28 cellular contexts compared by ENCODE assay signal in the genomic region with DNA sequence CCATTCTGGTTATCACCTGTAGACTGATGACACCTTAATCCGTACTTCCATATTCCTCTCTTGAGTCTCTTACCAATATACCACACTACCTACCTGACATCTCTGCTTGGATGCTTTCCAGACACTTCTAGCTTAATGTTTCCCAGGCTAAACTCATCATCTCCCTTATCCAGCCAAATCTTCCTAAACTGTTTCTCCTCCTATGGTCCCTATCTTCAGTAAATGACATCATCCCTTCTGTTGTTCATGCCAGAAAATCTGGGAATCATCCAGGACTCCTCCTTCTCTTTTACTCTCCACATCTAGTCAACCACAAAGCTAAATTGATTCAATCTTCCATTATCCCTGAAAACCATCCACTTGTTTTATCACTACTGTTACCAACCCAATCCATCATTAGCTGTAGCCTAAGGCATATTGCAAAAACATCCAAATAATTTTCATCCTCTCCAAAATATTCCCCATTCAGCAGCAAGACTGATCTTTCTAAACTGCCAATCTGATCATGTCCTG.
"Had no signal": no experiment of that assay in that cellular context is flagged by ENCODE, and none has a peak within 500 bp of the region (broad histone marks: within the 10 kb centered on the region; RNA-seq: fewer than 3 reads in every experiment).

No MANE protein-coding gene starts in this region.

- H3K4me1 Mint-ChIP-seq: immature natural killer cell; naive thymus-derived CD8-positive, alpha-beta T cell; nephron; neural crest cell; stimulated activated effector memory CD8-positive, alpha-beta T cell treated with anti-CD3 and anti-CD28 coated beads, Interleukin-12 subunit alpha, Interleukin-12 subunit beta, amount 100 ng/mL, for 72 hours had no signal

- H3K27ac Mint-ChIP-seq: immature natural killer cell; naive thymus-derived CD8-positive, alpha-beta T cell; nephron; stimulated activated effector memory CD8-positive, alpha-beta T cell treated with anti-CD3 and anti-CD28 coated beads, Interleukin-12 subunit alpha, Interleukin-12 subunit beta, amount 100 ng/mL, for 72 hours; stimulated activated naive CD8-positive, alpha-beta T cell treated with anti-CD3 and anti-CD28 coated beads, Interleukin-15, Interleukin-2, amounts not matched to agents 100 ng/mL and 50 ng/mL, for 24 hours had no signal

- H3K4me3 Mint-ChIP-seq: immature natural killer cell; naive thymus-derived CD8-positive, alpha-beta T cell; nephron; neural crest cell; stimulated activated effector memory CD8-positive, alpha-beta T cell treated with anti-CD3 and anti-CD28 coated beads, Interleukin-12 subunit alpha, Interleukin-12 subunit beta, amount 100 ng/mL, for 72 hours; stimulated activated naive CD8-positive, alpha-beta T cell treated with anti-CD3 and anti-CD28 coated beads, Interleukin-15, Interleukin-2, amounts not matched to agents 100 ng/mL and 50 ng/mL, for 24 hours had no signal

- H3K36me3 Mint-ChIP-seq: stimulated activated effector memory CD8-positive, alpha-beta T cell treated with anti-CD3 and anti-CD28 coated beads, Interleukin-12 subunit alpha, Interleukin-12 subunit beta, amount 100 ng/mL, for 72 hours had no signal

- H3K36me3 ChIP-seq: left lung, lower lobe of right lung, pancreas, prostate gland, sigmoid colon, spleen, suprapubic skin, thoracic aorta, tibial artery, upper lobe of right lung had no signal

- DNase-seq: immature natural killer cell; kidney; left colon; left lung; lower lobe of right lung; mammary epithelial cell; mesenchymal stem cell; naive thymus-derived CD8-positive, alpha-beta T cell; nucleus accumbens; pancreas; posterior cingulate gyrus; retina; right cardiac atrium; sigmoid colon; small intestine; spleen; stimulated activated CD4-positive, alpha-beta T cell treated with anti-CD3 and anti-CD28 coated beads, Interleukin-4, amount 100 ng/mL, for 24 hours; stimulated activated naive CD4-positive, alpha-beta T cell; tibial artery; trophoblast cell; upper lobe of right lung had no signal

- H3K27ac ChIP-seq: left lung, lower lobe of right lung, pancreas, prostate gland, sigmoid colon, spleen, suprapubic skin, thoracic aorta, tibial artery, upper lobe of right lung had no signal

- H3K9me3 ChIP-seq: lower lobe of right lung, pancreas, prostate gland, sigmoid colon, thoracic aorta, tibial artery had no signal

- H3K4me3 ChIP-seq: left lung, lower lobe of right lung, pancreas, prostate gland, sigmoid colon, spleen, suprapubic skin, thoracic aorta, tibial artery, upper lobe of right lung had no signal

- ATAC-seq: left colon; left lung; lower lobe of right lung; naive thymus-derived CD8-positive, alpha-beta T cell; pancreas; right cardiac atrium; stimulated activated effector memory CD8-positive, alpha-beta T cell treated with anti-CD3 and anti-CD28 coated beads, Interleukin-12 subunit alpha, Interleukin-12 subunit beta, amount 100 ng/mL, for 72 hours; upper lobe of right lung had no signal

- H3K4me1 ChIP-seq: left lung, lower lobe of right lung, pancreas, prostate gland, sigmoid colon, spleen, suprapubic skin, tibial artery, upper lobe of right lung had no signal

- H3K27me3 ChIP-seq: left lung, pancreas, sigmoid colon, spleen, suprapubic skin, tibial artery, upper lobe of right lung had no signal
